In the genomic region with DNA sequence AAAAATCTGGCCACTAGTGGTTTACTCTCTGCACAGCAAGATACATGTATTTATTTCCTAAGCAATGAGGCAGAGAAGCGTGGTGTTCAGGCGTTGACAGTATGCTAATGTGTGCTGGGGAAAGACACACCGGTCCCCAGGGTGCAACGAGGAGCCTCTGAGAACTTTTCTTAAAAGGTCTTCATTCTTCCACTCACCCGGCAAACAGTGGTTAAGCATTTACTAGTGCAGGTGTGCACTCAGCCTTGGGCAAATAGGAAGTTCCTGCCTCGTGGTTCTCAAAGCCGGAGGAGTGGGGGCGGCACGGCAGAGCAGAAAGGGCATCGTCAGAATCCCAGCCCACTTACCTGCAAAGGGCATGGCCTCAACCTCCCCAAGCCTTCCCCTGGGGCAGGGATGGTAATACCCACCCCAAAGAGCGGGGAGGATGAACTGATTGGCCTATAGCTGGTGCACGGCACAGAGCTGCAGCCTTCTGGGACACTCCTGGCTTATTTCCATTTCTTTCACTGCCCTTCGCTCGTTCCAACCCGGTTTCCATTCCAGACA, we compare ENCODE assay signal across 10 cellular contexts.
DNase-seq lines count a peak whose midpoint lies in the region; ATAC-seq and TF ChIP-seq lines count a peak whose summit lies in the region.
"Had no signal": no experiment of that assay in that cellular context is flagged by ENCODE, and none has a peak within 500 bp of the region (broad histone marks: within the 10 kb centered on the region; RNA-seq: fewer than 3 reads in every experiment).

No MANE protein-coding gene starts in this region.

- DNase-seq in CD1c-positive myeloid dendritic cell (ENCODE audit: extremely low spot score), result no peak
- no peak for DNase-seq in omental fat pad (ENCODE audit: low spot score)
- no peak for DNase-seq in activated CD8-positive, alpha-beta memory T cell treated with anti-CD3 and anti-CD28 coated beads for 24 hours
- DNase-seq: NCI-H82, WERI-Rb-1 had no signal

- no peaks in the 10 kb centered on the region for H3K9me3 ChIP-seq in endocrine pancreas (ENCODE audit: control insufficient read depth, low read length)

- no peak overlapping the region for H3K9ac ChIP-seq in endocrine pancreas (ENCODE audit: control insufficient read depth, insufficient read depth, low read length)

- no peak for TF ChIP-seq CTCF in 22Rv1 (IDR thresholded peaks at IDR 0.05)
- TF ChIP-seq CTCF in omental fat pad (IDR thresholded peaks at IDR 0.05), result no peak

- H3K36me3 ChIP-seq in endocrine pancreas (ENCODE audit: control insufficient read depth, insufficient read depth, low read length), result no peaks in the 10 kb centered on the region
- H3K36me3 ChIP-seq: WERI-Rb-1 had no signal

- peak overlapping the region; percentile 45 for H3K27ac ChIP-seq in 22Rv1
- H3K27ac ChIP-seq: WERI-Rb-1 had no signal

- H3K27me3 ChIP-seq in endocrine pancreas (ENCODE audit: control insufficient read depth, insufficient read depth, low read length), result no peaks in the 10 kb centered on the region

- H3K4me3 ChIP-seq in endocrine pancreas (ENCODE audit: control insufficient read depth, insufficient read depth, low read length), result peak overlapping the region; percentile 30

- ATAC-seq in GM19463 (IDR thresholded peaks at IDR 0.05; ENCODE audit: unreplicated experiment) (peak; percentile 83), HG03159 (IDR thresholded peaks at IDR 0.05; ENCODE audit: unreplicated experiment) (peak; percentile 87), omental fat pad (ENCODE audit: low FRiP score) (no peak), HG02798 (IDR thresholded peaks at IDR 0.05; ENCODE audit: poor library complexity, unreplicated experiment) (no peak)

- peaks cover 6% of the 10 kb centered on the region for H3K4me1 ChIP-seq in endocrine pancreas (ENCODE audit: control insufficient read depth, insufficient read depth, low read length)

Comparison
In these comparisons a context has a peak if more than half of its experiments do, and no peak if none do; other contexts are left out.
1. ATAC-seq: peak in GM19463 (single experiment) and HG03159 (single experiment); none in omental fat pad (single experiment) and HG02798 (single experiment).